In genomic region chr4:184287697-184288255, GRCh38 we compare ENCODE assay signal across 8 cellular contexts.
DNase-seq lines count a peak whose midpoint lies in the region; ATAC-seq and TF ChIP-seq lines count a peak whose summit lies in the region.

No MANE protein-coding gene starts in this region.

- no peaks in the 10 kb centered on the region for H3F3A ChIP-seq in GM23338 (replicated peaks; ENCODE audit: low read depth)

- H3K27me3 Mint-ChIP-seq in GM23338 (ENCODE audit: insufficient read depth, low read depth, poor library complexity): no peaks in the 10 kb centered on the region

- no peak overlapping the region for H3K4me2 ChIP-seq in GM23338

- no peak for TF ChIP-seq EP300 in transverse colon (IDR thresholded peaks at IDR 0.05; ENCODE audit: low read depth)

- H3K9me3 ChIP-seq in A673 (ENCODE audit: low read depth, low read length, poor library complexity, severe bottlenecking): no peaks in the 10 kb centered on the region
- H3K9me3 ChIP-seq in transverse colon: no peaks in the 10 kb centered on the region

- ATAC-seq in GM23338: peak; percentile 74
- ATAC-seq in GM21515 (IDR thresholded peaks at IDR 0.05; ENCODE audit: unreplicated experiment): no peak
- ATAC-seq in GM18873 (IDR thresholded peaks at IDR 0.05; ENCODE audit: low FRiP score, unreplicated experiment): no peak

- intact Hi-C loops in A673 (cut with micrococcal nuclease; ENCODE audit: unreplicated experiment) (no loop called here), transverse colon (cut with DNase I; ENCODE audit: low total_unique reads) (loop anchor here (10.0 kb wide), 1 partner anchor 257 kb away; no protein-coding TSS in a partner anchor)

- H3K36me3 ChIP-seq in A673 (ENCODE audit: insufficient read depth, low read length, poor library complexity, severe bottlenecking): no peaks in the 10 kb centered on the region
- no peaks in the 10 kb centered on the region for H3K36me3 ChIP-seq in GM23338 (ENCODE audit: insufficient read depth)
- no peaks in the 10 kb centered on the region for H3K36me3 ChIP-seq in transverse colon

- POLR2A ChIA-PET in A673 (lab: Charles Lee; ENCODE audit: low non-redundant PET): interaction anchor here (0.5 kb wide), 1 partner anchor 77 kb away, joined by 3 read pairs; no protein-coding TSS in a partner anchor

- no peak overlapping the region for H3K4me3 Mint-ChIP-seq in GM23338

- CTCF ChIA-PET in A673 (lab: Charles Lee): interaction anchor here (1.4 kb wide), 1 partner anchor 446 kb away, joined by 3 read pairs; the partner anchor contains the start of gene CENPU

- peak overlapping the region; percentile 87 for H2AFZ ChIP-seq in GM23338

- 13 to 33% methylated on average over 1 to 5 of the region's 5 CpGs for WGBS in transverse colon (ENCODE audit: low coverage in 1 of 2), 2 donors

- H3K27ac ChIP-seq in A673 (ENCODE audit: low read depth, low read length, poor library complexity, severe bottlenecking) (no peak overlapping the region), GM23338 (ENCODE audit: low read depth) (no peak overlapping the region), transverse colon (peak overlapping the region; percentile 49 to 77 (median 64))

- no peaks in the 10 kb centered on the region for H3K79me2 ChIP-seq in GM23338 (replicated peaks; ENCODE audit: insufficient read depth)

- in situ Hi-C loops in astrocyte of the spinal cord (cut with HindIII; ENCODE audit: low sequenced_read_pairs) (no loop called here), transverse colon (cut with MboI; ENCODE audit: low pct_ligation_motif_present in 1 of 4, low pct_unique_long_range_greater_than_20kb in 1 of 4, low sequenced_read_pairs in 3 of 4) (loop anchor here in 3 of 4 donors (10.0 kb wide), 2 partner anchors 187 to 247 kb away; partner anchors contain the start of gene IRF2 (in 1 of the 3))

- H3K9me3 Mint-ChIP-seq in GM23338: no peaks in the 10 kb centered on the region

- H3K9me2 ChIP-seq in GM23338 (ENCODE audit: insufficient read depth): no peaks in the 10 kb centered on the region

- no peaks in the 10 kb centered on the region for H4K20me1 ChIP-seq in GM23338 (replicated peaks; ENCODE audit: insufficient read depth)

- no peak overlapping the region for H3K27ac Mint-ChIP-seq in GM23338

- DNase-seq in A673 (ENCODE audit: low spot score): peak; percentile 55
- DNase-seq in GM23338 (ENCODE audit: low spot score): peak; percentile 29
- peak; percentile 57 for DNase-seq in astrocyte of the spinal cord (ENCODE audit: low read depth, low spot score)
- peak; percentile 55 for DNase-seq in kidney tubule cell (ENCODE audit: low spot score)
- peak; percentile 40 for DNase-seq in transverse colon
- DNase-seq in NCI-H82 treated with DMSO at 0.1 percent for 48 hours (lab: John Stamatoyannopoulos, UW; ENCODE audit: unreplicated experiment): no peak

- TF ChIP-seq CTCF in A673 (conservative IDR thresholded peaks at IDR 0.05; ENCODE audit: low read depth, low read length) (peak; percentile 40; the same call in 1 of the 2 replicates), GM23338 (conservative IDR thresholded peaks at IDR 0.05; ENCODE audit: low read depth in 2 of 2) (peak; percentile 14 to 55; a peak in 2 of 4 replicates), astrocyte of the spinal cord (IDR thresholded peaks at IDR 0.05; ENCODE audit: low read depth, low read length) (peak; percentile 24), transverse colon (IDR thresholded peaks at IDR 0.05) (peak in 4 of 5 experiments; percentile 17 to 22 (median 19))

- no TSS peak for BruUV-seq in A673 (replicated peaks; lab: Mats Ljungman, UMichigan)

- H3K4me1 Mint-ChIP-seq in GM23338: peaks cover 12% of the 10 kb centered on the region; the same call in 2 of the 3 replicates

- H3K4me1 ChIP-seq in A673 (ENCODE audit: insufficient read depth, low read length, poor library complexity, severe bottlenecking) (peaks cover 7% of the 10 kb centered on the region), GM23338 (ENCODE audit: insufficient read depth) (0 out of 2 replicates have a peak, but pooled peaks cover 3% of the 10 kb centered on the region), transverse colon (peaks cover under 1 to 28% (median 18%) of the 10 kb centered on the region in 4 donors)

- H3K27me3 ChIP-seq in A673 (replicated peaks; ENCODE audit: insufficient read depth, low read depth, low read length, poor library complexity): no peaks in the 10 kb centered on the region
- no peaks in the 10 kb centered on the region for H3K27me3 ChIP-seq in GM23338 (ENCODE audit: insufficient read depth)
- H3K27me3 ChIP-seq in transverse colon: no peaks in the 10 kb centered on the region

- no peak for TF ChIP-seq POLR2A in transverse colon (IDR thresholded peaks at IDR 0.05)

- H3K36me3 Mint-ChIP-seq in GM23338 (ENCODE audit: low read depth): no peaks in the 10 kb centered on the region

- H3K4me3 ChIP-seq in A673 (ENCODE audit: low read depth, low read length, poor library complexity, severe bottlenecking): no peak overlapping the region
- no peak overlapping the region for H3K4me3 ChIP-seq in GM23338
- no peak overlapping the region for H3K4me3 ChIP-seq in astrocyte of the spinal cord (ENCODE audit: low read depth, low read length)
- H3K4me3 ChIP-seq in transverse colon: no peak overlapping the region

TF ChIP-seq in GM23338, 12 proteins besides CTCF, POLR2A, EP300 and RAD21:
- TF ChIP-seq, protein P1, sequence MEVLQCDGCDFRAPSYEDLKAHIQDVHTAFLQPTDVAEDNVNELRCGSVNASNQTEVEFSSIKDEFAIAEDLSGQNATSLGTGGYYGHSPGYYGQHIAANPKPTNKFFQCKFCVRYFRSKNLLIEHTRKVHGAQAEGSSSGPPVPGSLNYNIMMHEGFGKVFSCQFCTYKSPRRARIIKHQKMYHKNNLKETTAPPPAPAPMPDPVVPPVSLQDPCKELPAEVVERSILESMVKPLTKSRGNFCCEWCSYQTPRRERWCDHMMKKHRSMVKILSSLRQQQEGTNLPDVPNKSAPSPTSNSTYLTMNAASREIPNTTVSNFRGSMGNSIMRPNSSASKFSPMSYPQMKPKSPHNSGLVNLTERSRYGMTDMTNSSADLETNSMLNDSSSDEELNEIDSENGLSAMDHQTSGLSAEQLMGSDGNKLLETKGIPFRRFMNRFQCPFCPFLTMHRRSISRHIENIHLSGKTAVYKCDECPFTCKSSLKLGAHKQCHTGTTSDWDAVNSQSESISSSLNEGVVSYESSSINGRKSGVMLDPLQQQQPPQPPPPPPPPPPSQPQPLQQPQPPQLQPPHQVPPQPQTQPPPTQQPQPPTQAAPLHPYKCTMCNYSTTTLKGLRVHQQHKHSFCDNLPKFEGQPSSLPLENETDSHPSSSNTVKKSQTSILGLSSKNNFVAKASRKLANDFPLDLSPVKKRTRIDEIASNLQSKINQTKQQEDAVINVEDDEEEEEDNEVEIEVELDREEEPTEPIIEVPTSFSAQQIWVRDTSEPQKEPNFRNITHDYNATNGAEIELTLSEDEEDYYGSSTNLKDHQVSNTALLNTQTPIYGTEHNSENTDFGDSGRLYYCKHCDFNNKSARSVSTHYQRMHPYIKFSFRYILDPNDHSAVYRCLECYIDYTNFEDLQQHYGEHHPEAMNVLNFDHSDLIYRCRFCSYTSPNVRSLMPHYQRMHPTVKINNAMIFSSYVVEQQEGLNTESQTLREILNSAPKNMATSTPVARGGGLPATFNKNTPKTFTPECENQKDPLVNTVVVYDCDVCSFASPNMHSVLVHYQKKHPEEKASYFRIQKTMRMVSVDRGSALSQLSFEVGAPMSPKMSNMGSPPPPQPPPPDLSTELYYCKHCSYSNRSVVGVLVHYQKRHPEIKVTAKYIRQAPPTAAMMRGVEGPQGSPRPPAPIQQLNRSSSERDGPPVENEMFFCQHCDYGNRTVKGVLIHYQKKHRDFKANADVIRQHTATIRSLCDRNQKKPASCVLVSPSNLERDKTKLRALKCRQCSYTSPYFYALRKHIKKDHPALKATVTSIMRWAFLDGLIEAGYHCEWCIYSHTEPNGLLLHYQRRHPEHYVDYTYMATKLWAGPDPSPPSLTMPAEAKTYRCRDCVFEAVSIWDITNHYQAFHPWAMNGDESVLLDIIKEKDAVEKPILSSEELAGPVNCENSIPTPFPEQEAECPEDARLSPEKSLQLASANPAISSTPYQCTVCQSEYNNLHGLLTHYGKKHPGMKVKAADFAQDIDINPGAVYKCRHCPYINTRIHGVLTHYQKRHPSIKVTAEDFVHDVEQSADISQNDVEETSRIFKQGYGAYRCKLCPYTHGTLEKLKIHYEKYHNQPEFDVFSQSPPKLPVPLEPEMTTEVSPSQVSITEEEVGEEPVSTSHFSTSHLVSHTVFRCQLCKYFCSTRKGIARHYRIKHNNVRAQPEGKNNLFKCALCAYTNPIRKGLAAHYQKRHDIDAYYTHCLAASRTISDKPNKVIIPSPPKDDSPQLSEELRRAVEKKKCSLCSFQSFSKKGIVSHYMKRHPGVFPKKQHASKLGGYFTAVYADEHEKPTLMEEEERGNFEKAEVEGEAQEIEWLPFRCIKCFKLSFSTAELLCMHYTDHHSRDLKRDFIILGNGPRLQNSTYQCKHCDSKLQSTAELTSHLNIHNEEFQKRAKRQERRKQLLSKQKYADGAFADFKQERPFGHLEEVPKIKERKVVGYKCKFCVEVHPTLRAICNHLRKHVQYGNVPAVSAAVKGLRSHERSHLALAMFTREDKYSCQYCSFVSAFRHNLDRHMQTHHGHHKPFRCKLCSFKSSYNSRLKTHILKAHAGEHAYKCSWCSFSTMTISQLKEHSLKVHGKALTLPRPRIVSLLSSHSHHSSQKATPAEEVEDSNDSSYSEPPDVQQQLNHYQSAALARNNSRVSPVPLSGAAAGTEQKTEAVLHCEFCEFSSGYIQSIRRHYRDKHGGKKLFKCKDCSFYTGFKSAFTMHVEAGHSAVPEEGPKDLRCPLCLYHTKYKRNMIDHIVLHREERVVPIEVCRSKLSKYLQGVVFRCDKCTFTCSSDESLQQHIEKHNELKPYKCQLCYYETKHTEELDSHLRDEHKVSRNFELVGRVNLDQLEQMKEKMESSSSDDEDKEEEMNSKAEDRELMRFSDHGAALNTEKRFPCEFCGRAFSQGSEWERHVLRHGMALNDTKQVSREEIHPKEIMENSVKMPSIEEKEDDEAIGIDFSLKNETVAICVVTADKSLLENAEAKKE (CRISPR knock-in tag; IDR thresholded peaks at IDR 0.05): 0 out of 2 replicates have a peak, but pooled peaks have one; percentile 12
- TF ChIP-seq EZH2phosphoT487 (IDR thresholded peaks at IDR 0.05; ENCODE audit: unreplicated experiment): no peak

Comparison
In these comparisons a context has a peak if more than half of its experiments do, and no peak if none do; other contexts are left out.
1. H3K27ac ChIP-seq: peak in transverse colon (4 of 4); none in A673 (single experiment) and GM23338 (single experiment).
2. Peak in every context shown above with its lines, with median percentiles within 50 percentile points of each other: CTCF ChIP-seq.